In the genomic region with DNA sequence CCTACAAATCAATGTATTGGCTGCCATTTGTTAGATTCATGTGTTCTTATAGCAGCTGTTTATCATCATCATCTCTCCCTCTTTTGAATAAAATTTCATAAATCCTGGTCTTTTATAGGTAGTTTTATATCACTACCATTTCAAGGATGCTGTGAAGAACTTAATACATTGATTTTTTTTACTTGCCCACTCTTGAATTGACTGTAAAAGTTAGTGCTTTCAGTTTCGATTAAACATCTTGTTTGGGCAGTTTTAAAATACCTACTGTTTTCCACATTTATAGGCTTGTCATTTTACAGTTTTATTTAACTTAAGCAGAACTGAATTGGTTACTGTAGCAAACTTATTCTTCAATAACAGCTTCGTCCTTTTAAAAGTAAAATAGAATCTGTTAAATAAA, we compare ENCODE assay signal across 17 cellular contexts. TPM values are rescaled to one million over a fixed set of nuclear protein-coding genes. Genes with fewer than 3 reads are reported as not detected.
DNase-seq lines count a peak whose midpoint lies in the region; ATAC-seq, FAIRE-seq and TF ChIP-seq lines count a peak whose summit lies in the region.
"Had no signal": no experiment of that assay in that cellular context is flagged by ENCODE, and none has a peak within 500 bp of the region (broad histone marks: within the 10 kb centered on the region; RNA-seq: fewer than 3 reads in every experiment).

No MANE protein-coding gene starts in this region.

- H3K36me3 Mint-ChIP-seq in CD8-positive, alpha-beta memory T cell: peaks cover 0 to 51% (median 10%) of the 10 kb centered on the region in 3 donors

- no peaks in the 10 kb centered on the region for H3K27me3 ChIP-seq in CD8-positive, alpha-beta memory T cell (ENCODE audit: insufficient read depth, low read length, poor library complexity, severe bottlenecking)
- H3K27me3 ChIP-seq: BLaER1 treated with 17β-estradiol and CSF1 and Interleukin-3, amounts not matched to agents 10 nM and 100 nM had no signal

- TF ChIP-seq CTCF in GM20000 (IDR thresholded peaks at IDR 0.05; ENCODE audit: extremely low read depth, missing control alignments): no peak

- H3K36me3 ChIP-seq in CD8-positive, alpha-beta memory T cell (ENCODE audit: insufficient read depth, low read length): peaks cover 13% of the 10 kb centered on the region

- H3K27me3 Mint-ChIP-seq in CD8-positive, alpha-beta memory T cell: no peaks in the 10 kb centered on the region

- no peaks in the 10 kb centered on the region for H3K9me3 ChIP-seq in CD8-positive, alpha-beta memory T cell (ENCODE audit: low read length)
- H3K9me3 ChIP-seq: BLaER1 treated with 17β-estradiol and CSF1 and Interleukin-3, amounts not matched to agents 10 nM and 100 nM had no signal

- peaks cover 0 to 4% (median 0%) of the 10 kb centered on the region in 3 donors for H3K4me1 Mint-ChIP-seq in CD8-positive, alpha-beta memory T cell

- POLR2A ChIA-PET in CD8-positive, alpha-beta memory T cell (lab: Charles Lee): no interaction called here

- no peak overlapping the region for H3K27ac ChIP-seq in CD8-positive, alpha-beta memory T cell (ENCODE audit: low read depth, low read length)
- H3K27ac ChIP-seq: BLaER1 treated with 17β-estradiol and CSF1 and Interleukin-3, amounts not matched to agents 10 nM and 100 nM had no signal

- H3K4me1 ChIP-seq in CD8-positive, alpha-beta memory T cell (ENCODE audit: insufficient read depth, low read length): no peaks in the 10 kb centered on the region
- H3K4me1 ChIP-seq: BLaER1 treated with 17β-estradiol and CSF1 and Interleukin-3, amounts not matched to agents 10 nM and 100 nM had no signal

- no peak overlapping the region for H3K27ac Mint-ChIP-seq in CD8-positive, alpha-beta memory T cell

- peak; percentile 6 for DNase-seq in GM20000 (ENCODE audit: low spot score)
- no peak for DNase-seq in CD8-positive, alpha-beta memory T cell
- no peak for DNase-seq in NCI-H446 (lab: John Stamatoyannopoulos, UW)
- DNase-seq: 8988T, DMS 273 treated with DMSO at 0.1 percent for 48 hours, NCI-H1048, NCI-H345, NCI-H69, T-helper 9 cell had no signal

- FAIRE-seq in A204.1 (lab: Jason Lieb, UNC): peak; percentile 19
- FAIRE-seq: HTR-8/SVneo had no signal

- ATAC-seq in GM18517 (IDR thresholded peaks at IDR 0.05; ENCODE audit: unreplicated experiment) (peak; percentile 51), HG03354 (IDR thresholded peaks at IDR 0.05; ENCODE audit: poor library complexity, severe bottlenecking, unreplicated experiment) (peak; percentile 59), HG03108 (IDR thresholded peaks at IDR 0.05; ENCODE audit: unreplicated experiment) (no peak), GM21390 (IDR thresholded peaks at IDR 0.05; ENCODE audit: unreplicated experiment) (no peak)
- ATAC-seq: HCT116 had no signal

- CTCF ChIA-PET in CD8-positive, alpha-beta memory T cell (lab: Charles Lee): no interaction called here

- no peaks in the 10 kb centered on the region for H3K9me3 Mint-ChIP-seq in CD8-positive, alpha-beta memory T cell

- no peak overlapping the region for H3K4me3 Mint-ChIP-seq in CD8-positive, alpha-beta memory T cell

- H3K4me3 ChIP-seq in CD8-positive, alpha-beta memory T cell (ENCODE audit: low read length): no peak overlapping the region
- H3K4me3 ChIP-seq: BLaER1 treated with 17β-estradiol and CSF1 and Interleukin-3, amounts not matched to agents 10 nM and 100 nM had no signal

RNA-seq across cellular contexts. Expression of a gene that starts 59.5 kb away (rescaled TPM):
- 10 to 100 TPM; 33.2 to 39.4 TPM for total RNA-seq in CD8-positive, alpha-beta memory T cell
- 61.8 TPM for polyA plus RNA-seq in CD8-positive, alpha-beta memory T cell

Comparison
In these comparisons a context has a peak if more than half of its experiments do, and no peak if none do; other contexts are left out.
1. ATAC-seq: peak in GM18517 (single experiment) and HG03354 (single experiment); none in HG03108 (single experiment) and GM21390 (single experiment).